Comparison of ENCODE assay signal across 12 cellular contexts in the genomic region with DNA sequence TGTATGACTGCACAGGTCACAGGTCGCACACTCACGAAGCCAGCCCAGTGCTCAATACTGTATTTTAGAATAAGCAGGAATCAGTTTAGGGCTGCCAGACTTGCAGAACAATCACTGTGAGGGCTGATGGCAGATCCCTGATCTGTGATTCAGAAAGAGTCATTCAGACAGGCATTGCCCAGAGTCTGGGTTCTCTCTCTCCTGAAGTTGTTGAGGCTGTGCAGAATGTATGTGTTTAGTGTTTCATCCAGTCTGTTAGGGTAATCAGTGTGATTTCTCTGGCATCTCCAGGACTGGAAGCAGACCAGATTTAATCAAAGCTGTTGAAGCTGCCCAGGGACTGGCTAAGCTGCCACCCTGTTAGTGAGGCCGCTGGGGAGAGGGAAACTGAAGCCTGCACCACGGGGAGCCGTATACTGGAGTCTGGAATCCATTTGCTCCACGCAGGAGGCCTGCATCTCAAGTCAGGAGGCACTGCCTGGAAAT.
DNase-seq lines count a peak whose midpoint lies in the region; ATAC-seq, FAIRE-seq and TF ChIP-seq lines count a peak whose summit lies in the region.
"Had no signal": no experiment of that assay in that cellular context is flagged by ENCODE, and none has a peak within 500 bp of the region (broad histone marks: within the 10 kb centered on the region; RNA-seq: fewer than 3 reads in every experiment).

No MANE protein-coding gene starts in this region.

- H3K27ac ChIP-seq in GM12878 (ENCODE audit: control insufficient read depth, insufficient read depth) (peak overlapping the region; percentile 83), transverse colon (peak overlapping the region; percentile 51 to 62 (median 61)), OCI-LY7 (ENCODE audit: low read depth, low read length, poor library complexity, severe bottlenecking) (no peak overlapping the region)
- H3K27ac ChIP-seq: vagina had no signal

- no peaks in the 10 kb centered on the region for H3K27me3 Mint-ChIP-seq in activated T-cell treated with anti-CD3 and anti-CD28 coated beads, Interleukin-2, amount 50 U/mL, for 72 hours (ENCODE audit: low read depth)
- H3K27me3 Mint-ChIP-seq in activated T-cell treated with anti-CD3 and anti-CD28 coated beads, Interleukin-2, amount 50 U/mL, for 4 hours (ENCODE audit: low read depth), result no peaks in the 10 kb centered on the region

- no peak for TF ChIP-seq CTCF in GM12878 (IDR thresholded peaks at IDR 0.05 in 2 of 3, conservative IDR thresholded peaks at IDR 0.05 in 1 of 3; ENCODE audit: control insufficient read depth in 2 of 3, extremely low read depth in 1 of 3, insufficient read depth in 1 of 3, low read depth in 3 of 3, low read length in 3 of 3)
- no peak for TF ChIP-seq CTCF in transverse colon (IDR thresholded peaks at IDR 0.05)
- no peak for TF ChIP-seq CTCF in OCI-LY7 (conservative IDR thresholded peaks at IDR 0.05; ENCODE audit: low read length)

- H3K4me3 ChIP-seq in GM12878, result no peak overlapping the region
- H3K4me3 ChIP-seq in transverse colon, result no peak overlapping the region
- no peak overlapping the region for H3K4me3 ChIP-seq in OCI-LY7 (ENCODE audit: low read depth, low read length, poor library complexity, severe bottlenecking)
- H3K4me3 ChIP-seq: vagina had no signal

- no peaks in the 10 kb centered on the region for H3K9me3 Mint-ChIP-seq in activated T-cell treated with anti-CD3 and anti-CD28 coated beads, Interleukin-2, amount 50 U/mL, for 72 hours
- no peaks in the 10 kb centered on the region for H3K9me3 Mint-ChIP-seq in activated T-cell treated with anti-CD3 and anti-CD28 coated beads, Interleukin-2, amount 50 U/mL, for 4 hours

- in situ Hi-C loops in GM12878 (cut with MboI) (no loop called here), transverse colon (cut with MboI; ENCODE audit: low pct_ligation_motif_present in 1 of 4, low pct_unique_long_range_greater_than_20kb in 1 of 4, low sequenced_read_pairs in 3 of 4) (no loop called here)

- no peak overlapping the region for H3K9ac ChIP-seq in GM12878 (ENCODE audit: control insufficient read depth, insufficient read depth, low read length)

- CTCF ChIA-PET in GM12878 (lab: Yijun Ruan, JAX), result interaction anchor here (0.7 to 2.8 kb wide), 2 partner anchors 8 to 10 kb away, joined by 3 to 15 read pairs; no protein-coding TSS in a partner anchor
- CTCF ChIA-PET in OCI-LY7 (lab: Charles Lee; ENCODE audit: unreplicated experiment), result no interaction called here

- TF ChIP-seq POLR2A in GM12878 (IDR thresholded peaks at IDR 0.05; ENCODE audit: low read depth, low read length) (no peak; the same call in 1 of the 2 replicates), transverse colon (IDR thresholded peaks at IDR 0.05) (no peak)

- peak in 1 of 2 donors; percentile 22 for ATAC-seq in activated T-cell treated with anti-CD3 and anti-CD28 coated beads, Interleukin-2, amount 50 U/mL, for 72 hours (replicated peaks in 1 of 2)
- no peak for ATAC-seq in activated T-cell treated with anti-CD3 and anti-CD28 coated beads, Interleukin-2, amount 50 U/mL, for 4 hours
- ATAC-seq in GM12878, result no peak

- peaks cover 61% of the 10 kb centered on the region for H3K4me1 Mint-ChIP-seq in activated T-cell treated with anti-CD3 and anti-CD28 coated beads, Interleukin-2, amount 50 U/mL, for 72 hours (ENCODE audit: low read depth)
- H3K4me1 Mint-ChIP-seq in activated T-cell treated with anti-CD3 and anti-CD28 coated beads, Interleukin-2, amount 50 U/mL, for 4 hours (ENCODE audit: low read depth), result peaks cover 51% of the 10 kb centered on the region

- no peak for TF ChIP-seq RAD21 in GM12878 (IDR thresholded peaks at IDR 0.05; ENCODE audit: insufficient read depth, low read depth, low read length)

- H3K79me2 ChIP-seq in GM12878 (ENCODE audit: control insufficient read depth, insufficient read depth, low read length) (peaks cover 97% of the 10 kb centered on the region), OCI-LY7 (ENCODE audit: insufficient read depth, low read depth, low read length) (no peaks in the 10 kb centered on the region)

- intact Hi-C loops in GM12878 (cut with micrococcal nuclease; ENCODE audit: unreplicated experiment), result no loop called here
- intact Hi-C loops in transverse colon (cut with DNase I; ENCODE audit: low total_unique reads), result no loop called here
- intact Hi-C loops in OCI-LY7 (cut with micrococcal nuclease; ENCODE audit: unreplicated experiment), result no loop called here

- H4K20me1 ChIP-seq in GM12878 (ENCODE audit: control insufficient read depth, insufficient read depth) (peaks cover 4% of the 10 kb centered on the region; the same call in 1 of the 2 replicates), OCI-LY7 (ENCODE audit: insufficient read depth, low read length) (no peaks in the 10 kb centered on the region)

- no peak for DNase-seq in activated T-cell treated with anti-CD3 and anti-CD28 coated beads, Interleukin-2, amount 50 U/mL, for 72 hours
- DNase-seq in activated T-cell treated with anti-CD3 and anti-CD28 coated beads, Interleukin-2, amount 50 U/mL, for 4 hours, result no peak
- DNase-seq in GM12878 (ENCODE audit: low read depth, low spot score), result no peak
- DNase-seq in hepatic stellate cell (ENCODE audit: low spot score), result peak; percentile 52
- no peak for DNase-seq in transverse colon
- DNase-seq in globus pallidus (ENCODE audit: low spot score), result no peak
- no peak for DNase-seq in OCI-LY7 (ENCODE audit: low spot score)
- DNase-seq in 8988T, result no peak
- DNase-seq: activated naive CD4-positive, alpha-beta T cell; MV-4-11; stimulated activated CD4-positive, alpha-beta T cell treated with anti-CD3 and anti-CD28 coated beads, Interleukin-15, amount 100 ng/mL, for 24 hours had no signal

- peaks cover 3% of the 10 kb centered on the region; the same call in 2 of the 3 replicates for H3K9me3 ChIP-seq in GM12878 (replicated peaks; ENCODE audit: control insufficient read depth, insufficient read depth, low read length)
- no peaks in the 10 kb centered on the region for H3K9me3 ChIP-seq in transverse colon
- no peaks in the 10 kb centered on the region for H3K9me3 ChIP-seq in OCI-LY7 (ENCODE audit: low read length)
- H3K9me3 ChIP-seq: vagina had no signal

- no peak for TF ChIP-seq EP300 in GM12878 (IDR thresholded peaks at IDR 0.05; ENCODE audit: borderline replicate concordance in 1 of 2, control insufficient read depth in 1 of 2, low read depth in 2 of 2, low read length in 2 of 2)
- TF ChIP-seq EP300 in transverse colon (IDR thresholded peaks at IDR 0.05; ENCODE audit: low read depth), result no peak

- H3K4me3 Mint-ChIP-seq in activated T-cell treated with anti-CD3 and anti-CD28 coated beads, Interleukin-2, amount 50 U/mL, for 72 hours, result peak overlapping the region; percentile 34 to 53
- H3K4me3 Mint-ChIP-seq in activated T-cell treated with anti-CD3 and anti-CD28 coated beads, Interleukin-2, amount 50 U/mL, for 4 hours, result no peak overlapping the region

- peaks cover 2 to 17% of the 10 kb centered on the region in 2 donors for H3K36me3 Mint-ChIP-seq in activated T-cell treated with anti-CD3 and anti-CD28 coated beads, Interleukin-2, amount 50 U/mL, for 72 hours (ENCODE audit: insufficient read depth in 2 of 2)
- H3K36me3 Mint-ChIP-seq in activated T-cell treated with anti-CD3 and anti-CD28 coated beads, Interleukin-2, amount 50 U/mL, for 4 hours (ENCODE audit: insufficient read depth), result peaks cover 36% of the 10 kb centered on the region

- no peak for FAIRE-seq in GM12878 (lab: Jason Lieb, UNC)

- H2AFZ ChIP-seq in GM12878 (ENCODE audit: control insufficient read depth, low read depth, low read length) (no peak overlapping the region), OCI-LY7 (ENCODE audit: low read length) (no peak overlapping the region)

- H3K36me3 ChIP-seq in GM12878 (ENCODE audit: control insufficient read depth in 2 of 2, insufficient read depth in 2 of 2, low read length in 1 of 2) (peaks cover 13 to 34% of the 10 kb centered on the region in 2 experiments), transverse colon (no peaks in the 10 kb centered on the region), OCI-LY7 (ENCODE audit: insufficient read depth, low read length) (peaks cover 12% of the 10 kb centered on the region)
- H3K36me3 ChIP-seq: vagina had no signal

- SMC1A ChIA-PET in GM12878 (lab: Charles Lee; ENCODE audit: uncharacterized antibody, unreplicated experiment), result interaction anchor here (0.9 to 21.5 kb wide), 9 partner anchors 10 to 315 kb away, joined by 3 to 433 read pairs (median 20); no protein-coding TSS in a partner anchor

- H3K27ac Mint-ChIP-seq in activated T-cell treated with anti-CD3 and anti-CD28 coated beads, Interleukin-2, amount 50 U/mL, for 72 hours, result no peak overlapping the region

- H3K9me2 ChIP-seq in OCI-LY7 (ENCODE audit: insufficient read depth, low read length), result no peaks in the 10 kb centered on the region

- RAD21 ChIA-PET in GM12878 (lab: Charles Lee; ENCODE audit: unreplicated experiment), result interaction anchor here (1.3 to 19.9 kb wide), 4 partner anchors 10 to 66 kb away, joined by 3 to 497 read pairs (median 66); no protein-coding TSS in a partner anchor

- H3K4me2 ChIP-seq in GM12878 (ENCODE audit: control insufficient read depth, insufficient read depth), result no peak overlapping the region
- no peak overlapping the region for H3K4me2 ChIP-seq in OCI-LY7 (ENCODE audit: low read length)

- H3K27me3 ChIP-seq in GM12878 (replicated peaks in 1 of 2; ENCODE audit: control insufficient read depth in 2 of 2, insufficient read depth in 2 of 2, low read length in 1 of 2) (no peaks in the 10 kb centered on the region), transverse colon (no peaks in the 10 kb centered on the region)
- H3K27me3 ChIP-seq: vagina had no signal

- 90% methylated on average over 6 of the region's 6 CpGs for WGBS in GM12878 (ENCODE audit: insufficient coverage, insufficient replicate concordance, low lambda C conversion rate, missing lambda C conversion rate)
- WGBS in transverse colon (ENCODE audit: low coverage in 1 of 2), 2 donors, result 65% methylated on average over 6 of the region's 6 CpGs; no CpG with 5 or more reads in 1 of the 2 donors

- POLR2A ChIA-PET in GM12878 (lab: Charles Lee) (interaction anchor here (0.7 to 3.8 kb wide), 5 partner anchors 8 to 64 kb away, joined by 3 to 28 read pairs (median 5); no protein-coding TSS in a partner anchor), OCI-LY7 (lab: Charles Lee) (no interaction called here)

- H3K4me1 ChIP-seq in GM12878 (ENCODE audit: control insufficient read depth, insufficient read depth, low read length) (peaks cover 70% of the 10 kb centered on the region), transverse colon (peaks cover 40 to 74% (median 49%) of the 10 kb centered on the region in 4 donors), OCI-LY7 (ENCODE audit: insufficient read depth, low read length, poor library complexity, severe bottlenecking) (peaks cover 41% of the 10 kb centered on the region)

- BruUV-seq in GM12878 (replicated peaks; lab: Mats Ljungman, UMichigan) (no TSS peak), OCI-LY7 (replicated peaks; lab: Mats Ljungman, UMichigan) (no TSS peak)

TF ChIP-seq in GM12878, 131 proteins besides CTCF, POLR2A, EP300 and RAD21:
- no peak for TF ChIP-seq MTA3 (IDR thresholded peaks at IDR 0.05; ENCODE audit: borderline replicate concordance, low read length)
- no peak for TF ChIP-seq NFYA (IDR thresholded peaks at IDR 0.05; ENCODE audit: borderline replicate concordance, low read depth, low read length)
- no peak for TF ChIP-seq NR2F1 (conservative IDR thresholded peaks at IDR 0.05)
- 0 out of 2 replicates have a peak, but pooled peaks have one; percentile 8 for TF ChIP-seq PML (IDR thresholded peaks at IDR 0.05; ENCODE audit: low read length)
